13 cellular contexts compared by ENCODE assay signal in genomic region chr20:61436268-61436667, GRCh38.
DNase-seq lines count a peak whose midpoint lies in the region; TF ChIP-seq lines count a peak whose summit lies in the region.
"Had no signal": no experiment of that assay in that cellular context is flagged by ENCODE, and none has a peak within 500 bp of the region (broad histone marks: within the 10 kb centered on the region; RNA-seq: fewer than 3 reads in every experiment).

No MANE protein-coding gene starts in this region.

- no peak overlapping the region for H3K56ac ChIP-seq in H9 (ENCODE audit: insufficient read length, low read depth, low read length)

- TF ChIP-seq CTCF in H9 (conservative IDR thresholded peaks at IDR 0.05) (no peak), ovary (IDR thresholded peaks at IDR 0.05) (no peak)

- no peaks in the 10 kb centered on the region for H3K23me2 ChIP-seq in H9 (ENCODE audit: insufficient read length, low read depth, low read length, poor library complexity, severe bottlenecking)

- peak overlapping the region; percentile 41 for H2AK5ac ChIP-seq in H9 (ENCODE audit: insufficient read length, low read length)

- H3K9me3 Mint-ChIP-seq in H9, result no peaks in the 10 kb centered on the region; a peak in 1 of 5 replicates
- H3K9me3 Mint-ChIP-seq: activated T-helper 2 cell treated with anti-CD3 and anti-CD28 coated beads, Interferon-gamma antibody, Interleukin-2, Interleukin-4, amounts not matched to agents 10 μg/mL and 5 μg/mL and 100 μg/mL, durations not matched to agents 14 hours and 24 hours and 36 hours had no signal

- peaks cover 7% of the 10 kb centered on the region for H3K27me3 Mint-ChIP-seq in H9 (ENCODE audit: low read depth)

- H3K4me2 ChIP-seq in H9 (ENCODE audit: insufficient read depth, insufficient read length, low read length), result peak overlapping the region; percentile 12
- H3K4me2 ChIP-seq in skeletal muscle satellite cell (ENCODE audit: low read length), result peak overlapping the region; percentile 65

- no peaks in the 10 kb centered on the region for H4K20me1 ChIP-seq in H9 (ENCODE audit: control insufficient read depth, insufficient read depth, insufficient read length)

- no CpG with 5 or more reads among the region's 2 CpGs for WGBS in H9 (ENCODE audit: extremely low coverage, insufficient read length, low lambda C conversion rate)
- 50 to 68% (median 50%) methylated on average over 2 of the region's 2 CpGs for WGBS in ovary, 3 donors

- peaks cover 32% of the 10 kb centered on the region; the same call in 1 of the 2 replicates for H3K4me1 ChIP-seq in H9 (ENCODE audit: insufficient read depth, low read length)
- H3K4me1 ChIP-seq in skeletal muscle satellite cell (ENCODE audit: control insufficient read depth, insufficient read depth, low read length), result peaks cover 23% of the 10 kb centered on the region
- no peaks in the 10 kb centered on the region for H3K4me1 ChIP-seq in ovary (ENCODE audit: insufficient read depth)

- DNase-seq in H9, result no peak
- DNase-seq in astrocyte of the hippocampus (ENCODE audit: low read depth, low spot score), result peak; percentile 89
- peak; percentile 27 for DNase-seq in glomerular visceral epithelial cell (ENCODE audit: extremely low spot score)
- DNase-seq in posterior cingulate gyrus, result no peak
- DNase-seq in UCSD-AML1 (lab: John Stamatoyannopoulos, UW; ENCODE audit: unreplicated experiment), result no peak
- DNase-seq in ovary, result no peak
- no peak for DNase-seq in effector CD4-positive, alpha-beta T cell
- DNase-seq: Calu3, heart right ventricle, NCI-H1105, NCI-H526 had no signal

- no peak overlapping the region for H4K5ac ChIP-seq in H9 (ENCODE audit: insufficient read length, low read depth, low read length)

- no peak overlapping the region for H3T11ph ChIP-seq in H9 (ENCODE audit: low read length)

- H3K79me1 ChIP-seq in H9 (ENCODE audit: insufficient read depth, low read depth, low read length, poor library complexity, severe bottlenecking), result no peaks in the 10 kb centered on the region

- peak overlapping the region; percentile 99 to 100 (median 100) for H3K27ac Mint-ChIP-seq in H9
- H3K27ac Mint-ChIP-seq: activated T-helper 2 cell treated with anti-CD3 and anti-CD28 coated beads, Interferon-gamma antibody, Interleukin-2, Interleukin-4, amounts not matched to agents 10 μg/mL and 5 μg/mL and 100 μg/mL, durations not matched to agents 14 hours and 24 hours and 36 hours had no signal

- H4K91ac ChIP-seq in H9 (ENCODE audit: insufficient read length, low read depth, low read length), result no peak overlapping the region

- no peak overlapping the region for H3K23ac ChIP-seq in H9 (ENCODE audit: insufficient read length, low read depth, low read length)

- H4K8ac ChIP-seq in H9 (replicated peaks; ENCODE audit: insufficient read length, low read depth, low read length), result no peak overlapping the region

- H3K79me2 ChIP-seq in H9 (ENCODE audit: insufficient read depth, low read length), result no peaks in the 10 kb centered on the region

- H3K27ac ChIP-seq in H9 (ENCODE audit: insufficient read length, low read depth, low read length) (peak overlapping the region; percentile 78), ovary (no peak overlapping the region)
- H3K27ac ChIP-seq: heart right ventricle had no signal

- TF ChIP-seq POLR2A in ovary (IDR thresholded peaks at IDR 0.05), result no peak

- H3K14ac ChIP-seq in H9 (ENCODE audit: insufficient read depth, low read length), result peak overlapping the region; percentile 51

- intact Hi-C loops in posterior cingulate gyrus (cut with DNase I) (no loop called here), ovary (cut with DNase I) (no loop called here)

- H3K27me3 ChIP-seq in H9 (ENCODE audit: insufficient read depth, low read length), result no peaks in the 10 kb centered on the region
- no peaks in the 10 kb centered on the region for H3K27me3 ChIP-seq in skeletal muscle satellite cell (ENCODE audit: control insufficient read depth, insufficient read depth, low read length)
- H3K27me3 ChIP-seq in ovary, result no peaks in the 10 kb centered on the region

- H2BK12ac ChIP-seq in H9 (ENCODE audit: insufficient read length, low read depth, low read length), result peak overlapping the region; percentile 3

- H3K36me3 Mint-ChIP-seq in H9 (ENCODE audit: insufficient read depth in 1 of 3, low read depth in 3 of 3), result no peaks in the 10 kb centered on the region; a peak in 1 of 7 replicates

- no peak overlapping the region for H2BK20ac ChIP-seq in H9 (ENCODE audit: low read depth, low read length, poor library complexity, severe bottlenecking)

- no peak overlapping the region for H3K9ac ChIP-seq in H9 (ENCODE audit: extremely low read depth, insufficient read length, low read length)
- no peak overlapping the region for H3K9ac ChIP-seq in skeletal muscle satellite cell (ENCODE audit: low read depth, low read length)

- no peak overlapping the region for H2BK5ac ChIP-seq in H9 (ENCODE audit: insufficient read length, low read length)

- peaks cover 3% of the 10 kb centered on the region for H3K36me3 ChIP-seq in skeletal muscle satellite cell (ENCODE audit: insufficient read depth, low read length)
- H3K36me3 ChIP-seq in ovary, result no peaks in the 10 kb centered on the region
- H3K36me3 ChIP-seq: heart right ventricle had no signal

- H2BK15ac ChIP-seq in H9 (ENCODE audit: low read depth, low read length), result no peak overlapping the region

- no peak for TF ChIP-seq EP300 in ovary (IDR thresholded peaks at IDR 0.05)

- H3K18ac ChIP-seq in H9 (ENCODE audit: insufficient read length, low read depth, low read length), result peak overlapping the region; percentile 75

- H2AFZ ChIP-seq in H9 (ENCODE audit: low read length), result no peak overlapping the region

- H3K4me1 Mint-ChIP-seq in H9, result peaks cover 73 to 74% of the 10 kb centered on the region in 2 experiments

- H3K4me3 ChIP-seq in skeletal muscle satellite cell (ENCODE audit: low read length) (no peak overlapping the region), ovary (no peak overlapping the region)
- H3K4me3 ChIP-seq: heart right ventricle had no signal

- H3K4me3 Mint-ChIP-seq in H9, result peak overlapping the region; percentile 10 to 58

- H3K9me3 ChIP-seq in H9 (ENCODE audit: control insufficient read depth, low read depth, low read length) (no peaks in the 10 kb centered on the region), skeletal muscle satellite cell (replicated peaks; ENCODE audit: low read length) (no peaks in the 10 kb centered on the region), ovary (no peaks in the 10 kb centered on the region)
- H3K9me3 ChIP-seq: heart right ventricle had no signal

- no peak overlapping the region for H2BK120ac ChIP-seq in H9 (ENCODE audit: low read depth, low read length, poor library complexity, severe bottlenecking)

- no peak overlapping the region for H3K4ac ChIP-seq in H9 (ENCODE audit: low read depth, low read length)

Comparison
In these comparisons a context has a peak if more than half of its experiments do, and no peak if none do; other contexts are left out.
1. DNase-seq: peak in astrocyte of the hippocampus (single experiment) and glomerular visceral epithelial cell (single experiment); none in H9 (single experiment), posterior cingulate gyrus (0 of 10), UCSD-AML1 (single experiment), ovary (0 of 5) and effector CD4-positive, alpha-beta T cell (single experiment).